ENCODE assay signal across 1 cellular context in genomic region chr3:113516115-113516505, GRCh38.
TF ChIP-seq lines count a peak whose summit lies in the region.

No MANE protein-coding gene starts in this region.

TF ChIP-seq in GM12891, 5 proteins besides CTCF, POLR2A, EP300 and RAD21:
- no peak for TF ChIP-seq POLR2AphosphoS5 (IDR thresholded peaks at IDR 0.05; ENCODE audit: low read depth, low read length)
- TF ChIP-seq POU2F2 (IDR thresholded peaks at IDR 0.05; ENCODE audit: low read depth, low read length) = no peak
- no peak for TF ChIP-seq SPI1 (IDR thresholded peaks at IDR 0.05; ENCODE audit: low read depth, low read length)
- no peak for TF ChIP-seq TAF1 (IDR thresholded peaks at IDR 0.05; ENCODE audit: low read depth, low read length)
- no peak for TF ChIP-seq PAX5 (IDR thresholded peaks at IDR 0.05; ENCODE audit: insufficient read depth, low read length, severe bottlenecking)
